ENCODE assay signal across 8 cellular contexts in the genomic region with DNA sequence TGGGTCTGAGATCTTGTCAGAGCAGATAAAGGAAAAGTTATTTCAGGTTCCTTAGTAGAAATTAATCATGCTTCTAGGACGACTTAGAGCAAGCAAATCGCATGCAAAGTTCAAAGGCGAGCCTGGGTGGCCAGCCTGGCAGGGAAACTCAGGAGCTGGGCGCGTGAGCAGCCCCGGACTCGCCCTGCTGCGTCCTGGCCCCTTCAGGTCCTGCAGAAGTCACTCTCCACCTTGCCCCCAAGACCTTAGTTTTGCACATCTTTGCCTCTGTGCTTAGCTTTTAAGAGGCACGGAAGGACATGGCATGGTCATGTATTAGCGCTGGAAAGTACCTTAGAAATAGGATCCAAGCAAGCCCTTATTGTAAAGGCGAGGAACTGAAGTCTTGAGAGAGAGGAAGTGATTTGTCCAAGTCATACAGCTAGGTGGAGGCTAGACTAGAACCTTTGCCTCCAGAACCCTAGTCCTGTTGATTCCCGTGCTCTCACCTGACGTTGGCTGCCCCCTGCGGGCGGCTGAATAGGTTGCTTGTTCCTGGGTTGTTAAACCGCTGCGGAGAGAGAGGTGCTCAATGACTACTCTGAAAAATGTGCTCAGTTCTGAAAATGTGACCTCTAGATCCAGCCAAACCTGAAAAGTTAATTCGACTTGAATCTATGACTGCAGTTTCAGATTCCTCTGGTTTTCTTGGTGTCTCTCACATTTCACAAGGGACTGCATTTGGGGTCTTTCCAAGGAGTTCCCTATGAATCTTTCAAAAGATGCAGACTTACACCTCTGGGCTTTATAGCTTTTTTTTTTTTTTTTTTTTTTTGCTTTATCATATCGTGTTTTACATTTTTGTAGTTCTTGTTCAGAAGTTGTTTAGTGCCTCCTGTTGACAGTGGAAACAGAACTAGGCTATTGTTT. TPM values are rescaled to one million over a fixed set of nuclear protein-coding genes. Genes with fewer than 3 reads are reported as not detected.
DNase-seq lines count a peak whose midpoint lies in the region; ATAC-seq and TF ChIP-seq lines count a peak whose summit lies in the region.

No MANE protein-coding gene starts in this region.

- H3K27ac ChIP-seq in hepatocyte (no peak overlapping the region), skin epidermis (peak overlapping the region in 2 of 21 experiments; percentile 56)

- peak; percentile 51 for DNase-seq in DMS79 (lab: John Stamatoyannopoulos, UW)
- DNase-seq in HuH-7 (ENCODE audit: low spot score): peak; percentile 81
- DNase-seq in SIG-M5 (lab: John Stamatoyannopoulos, UW): peak; percentile 64
- peak; percentile 78 for DNase-seq in activated naive CD4-positive, alpha-beta T cell treated with Interleukin-2 at 50 U/mL for 16 hours
- peak; percentile 68 for DNase-seq in hepatocyte (ENCODE audit: low spot score)
- DNase-seq in cortex of kidney (lab: John Stamatoyannopoulos, UW): no peak

- ATAC-seq in GM21447 (IDR thresholded peaks at IDR 0.05; ENCODE audit: unreplicated experiment): peak; percentile 36

- H3K36me3 ChIP-seq in hepatocyte (replicated peaks; ENCODE audit: insufficient read depth, low read depth): no peaks in the 10 kb centered on the region

- peaks cover 27% of the 10 kb centered on the region for H3K27me3 ChIP-seq in hepatocyte

- peak overlapping the region; percentile 67 for H2AFZ ChIP-seq in hepatocyte

- TF ChIP-seq CTCF in hepatocyte (IDR thresholded peaks at IDR 0.05; ENCODE audit: poor library complexity): peak; percentile 53

- H3K4me3 ChIP-seq in hepatocyte (peak overlapping the region; percentile 77), skin epidermis (peak overlapping the region; percentile 44 to 67 (median 53))

- peak overlapping the region; percentile 99 for H3K4me2 ChIP-seq in hepatocyte

- no peaks in the 10 kb centered on the region for H4K20me1 ChIP-seq in hepatocyte (ENCODE audit: insufficient read depth, poor library complexity, severe bottlenecking)

- H3K9me3 ChIP-seq in hepatocyte (ENCODE audit: low read depth): no peaks in the 10 kb centered on the region

- peaks cover 18% of the 10 kb centered on the region for H3K4me1 ChIP-seq in hepatocyte (ENCODE audit: insufficient read depth)

- H3K9me2 ChIP-seq in hepatocyte (replicated peaks; ENCODE audit: insufficient read depth): no peaks in the 10 kb centered on the region

- H3K79me2 ChIP-seq in hepatocyte: no peaks in the 10 kb centered on the region

- WGBS in hepatocyte (ENCODE audit: low lambda C conversion rate, missing lambda C conversion rate): 8% methylated on average over 19 of the region's 19 CpGs

RNA-seq across cellular contexts. Expression of a gene that starts 2.7 kb away (rescaled TPM):
- total RNA-seq in hepatocyte: 0.17 and 0.48 TPM in 2 replicates
- polyA plus RNA-seq in hepatocyte: 0.36 and 0.56 TPM in 2 replicates
